9 cellular contexts compared by ENCODE assay signal in the genomic region with DNA sequence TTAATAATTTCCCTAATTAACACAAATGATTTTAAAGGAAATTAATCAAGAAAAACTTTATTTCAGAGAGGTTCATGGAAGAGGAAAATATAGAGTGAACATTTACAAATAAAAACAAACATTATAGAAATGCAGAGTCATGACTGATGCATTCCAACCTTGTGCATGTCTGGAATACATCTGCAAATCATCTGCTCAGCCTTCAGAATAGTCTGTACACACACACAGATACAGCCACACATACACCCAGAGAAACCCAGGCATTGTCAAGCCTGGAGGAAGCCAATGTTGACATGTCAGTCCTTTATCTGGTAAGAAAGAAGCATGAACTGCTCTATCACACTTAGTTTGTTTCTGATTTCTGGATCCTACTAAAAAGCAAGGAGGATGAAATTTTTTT.
A peak's percentile ranks its signal among the peaks of the same experiment; 100 is the strongest.
DNase-seq lines count a peak whose midpoint lies in the region; ATAC-seq and TF ChIP-seq lines count a peak whose summit lies in the region.
"Had no signal": no experiment of that assay in that cellular context is flagged by ENCODE, and none has a peak within 500 bp of the region (broad histone marks: within the 10 kb centered on the region; RNA-seq: fewer than 3 reads in every experiment).

No MANE protein-coding gene starts in this region.

- TF ChIP-seq CTCF in GM10266 (IDR thresholded peaks at IDR 0.05; ENCODE audit: control insufficient read depth, insufficient read depth, low read depth, missing control alignments), result no peak

- H3K27me3 ChIP-seq in right cardiac atrium (ENCODE audit: control insufficient read depth, insufficient read depth), result no peaks in the 10 kb centered on the region

- no peak overlapping the region for H3K27ac ChIP-seq in right cardiac atrium (ENCODE audit: low read length)

- H3K4me3 ChIP-seq in right cardiac atrium (ENCODE audit: low read length), result no peak overlapping the region

- no peaks in the 10 kb centered on the region for H3K9me3 ChIP-seq in right cardiac atrium (ENCODE audit: control insufficient read depth, low read length)

- H3K4me1 ChIP-seq in right cardiac atrium (ENCODE audit: control insufficient read depth, insufficient read depth, low read length), result no peaks in the 10 kb centered on the region

- DNase-seq in GM04503 (ENCODE audit: low read depth) (peak; percentile 50), astrocyte of the hippocampus (ENCODE audit: low read depth, low spot score) (peak; percentile 54), right cardiac atrium (no peak), stromal cell of bone marrow (ENCODE audit: low read depth) (peak; percentile 36), globus pallidus (ENCODE audit: low spot score) (no peak), GM10266 (ENCODE audit: extremely low spot score) (no peak), SW480 (ENCODE audit: low spot score) (no peak)
- DNase-seq: NCI-H1417 treated with DMSO at 0.1 percent for 48 hours had no signal

- ATAC-seq in right cardiac atrium (peak; percentile 65 to 78), GM21381 (IDR thresholded peaks at IDR 0.05; ENCODE audit: unreplicated experiment) (no peak)

- intact Hi-C loops in right cardiac atrium (cut with DNase I), result loop anchor here in 1 of 4 donors (10.0 kb wide), 2 partner anchors 185 to 565 kb away; no protein-coding TSS in a partner anchor

Comparison
In these comparisons a context has a peak if more than half of its experiments do, and no peak if none do; other contexts are left out.
1. DNase-seq: peak in GM04503 (single experiment), astrocyte of the hippocampus (single experiment) and stromal cell of bone marrow (single experiment); none in right cardiac atrium (0 of 3), globus pallidus (single experiment), GM10266 (single experiment) and SW480 (single experiment).